26 cellular contexts compared by ENCODE assay signal in genomic region chr6:43995137-43995536, GRCh38.
DNase-seq lines count a peak whose midpoint lies in the region; ATAC-seq and TF ChIP-seq lines count a peak whose summit lies in the region.
"Had no signal": no experiment of that assay in that cellular context is flagged by ENCODE, and none has a peak within 500 bp of the region (broad histone marks: within the 10 kb centered on the region; RNA-seq: fewer than 3 reads in every experiment).

No MANE protein-coding gene starts in this region.

- in situ Hi-C loops in gastrocnemius medialis (cut with MboI; ENCODE audit: low sequenced_read_pairs in 4 of 4): no loop called here

- DNase-seq in left ventricle myocardium inferior (no peak), heart right ventricle (no peak), mesenteric fat pad (ENCODE audit: low spot score) (peak; percentile 64), gastrocnemius medialis (no peak), midbrain (lab: John Stamatoyannopoulos, UW) (no peak)
- DNase-seq: AML-193; C1 segment of cervical spinal cord; CD4-positive, alpha-beta memory T cell; COR-L47; DMS79; EL; GDM1; NCI-H1048; NCI-H1417; NCI-H1694; NCI-H2029 treated with DMSO at 0.1 percent for 48 hours; NCI-H446 treated with DMSO at 0.1 percent for 48 hours; NCI-H526; SK-N-SH had no signal

- H3K36me3 ChIP-seq in left ventricle myocardium inferior (no peaks in the 10 kb centered on the region), heart right ventricle (no peaks in the 10 kb centered on the region), gastrocnemius medialis (no peaks in the 10 kb centered on the region)

- no peak for TF ChIP-seq POLR2A in gastrocnemius medialis (IDR thresholded peaks at IDR 0.05)

- peaks cover 5% of the 10 kb centered on the region for H3K27me3 ChIP-seq in left ventricle myocardium inferior (ENCODE audit: low read depth)
- peaks cover 0 to 11% (median 0%) of the 10 kb centered on the region in 7 donors for H3K27me3 ChIP-seq in heart right ventricle
- no peaks in the 10 kb centered on the region for H3K27me3 ChIP-seq in gastrocnemius medialis

- 88 to 94% methylated on average over 3 of the region's 3 CpGs for WGBS in heart right ventricle, 2 donors

- no peaks in the 10 kb centered on the region for H3K9me3 ChIP-seq in left ventricle myocardium inferior (replicated peaks)
- H3K9me3 ChIP-seq in heart right ventricle: no peaks in the 10 kb centered on the region
- H3K9me3 ChIP-seq in gastrocnemius medialis: no peaks in the 10 kb centered on the region
- H3K9me3 ChIP-seq: A549, SK-N-SH had no signal

- H3K4me3 ChIP-seq in left ventricle myocardium inferior (no peak overlapping the region), heart right ventricle (no peak overlapping the region), gastrocnemius medialis (no peak overlapping the region)
- H3K4me3 ChIP-seq: A549, GM12878 had no signal

- peak overlapping the region; percentile 93 for H3K27ac ChIP-seq in left ventricle myocardium inferior (replicated peaks)
- H3K27ac ChIP-seq in heart right ventricle: peak overlapping the region in 4 of 10 donors; percentile 30 to 94 (median 92)
- H3K27ac ChIP-seq in gastrocnemius medialis: peak overlapping the region; percentile 90 to 100 (median 99)
- H3K27ac ChIP-seq: RWPE1 had no signal

- TF ChIP-seq CTCF in left ventricle myocardium inferior (IDR thresholded peaks at IDR 0.05; ENCODE audit: borderline replicate concordance) (no peak), heart right ventricle (IDR thresholded peaks at IDR 0.05) (no peak), gastrocnemius medialis (IDR thresholded peaks at IDR 0.05 in 4 of 5, conservative IDR thresholded peaks at IDR 0.05 in 1 of 5) (no peak)

- H3K4me1 ChIP-seq in left ventricle myocardium inferior: peaks cover 34% of the 10 kb centered on the region
- H3K4me1 ChIP-seq in heart right ventricle: peaks cover 6 to 42% (median 14%) of the 10 kb centered on the region in 9 donors
- peaks cover 39 to 45% of the 10 kb centered on the region in 2 donors for H3K4me1 ChIP-seq in gastrocnemius medialis

- ATAC-seq in heart right ventricle: no peak
- ATAC-seq in gastrocnemius medialis: no peak
- no peak for ATAC-seq in GM18868 (IDR thresholded peaks at IDR 0.05; ENCODE audit: unreplicated experiment)
- ATAC-seq in GM18858 (IDR thresholded peaks at IDR 0.05; ENCODE audit: unreplicated experiment): no peak
- ATAC-seq: A549, HCT116, Panc1 had no signal

- intact Hi-C loops in left ventricle myocardium inferior (cut with micrococcal nuclease) (no loop called here), heart right ventricle (cut with DNase I) (loop anchor here in 1 of 10 donors (10.0 kb wide), 1 partner anchor 80 kb away; no protein-coding TSS in a partner anchor), gastrocnemius medialis (cut with DNase I; ENCODE audit: low total_unique reads) (no loop called here)
